1 cellular context compared by ENCODE assay signal in genomic region chr1:150235852-150236613, GRCh38.
TF ChIP-seq lines count a peak whose summit lies in the region.

Gene ANP32E (minus strand): TSS chr1:150236112. CDS start chr1:150235786, 326 bp downstream.

TF ChIP-seq in GM12878, 131 proteins besides CTCF, POLR2A, EP300 and RAD21 (continued from another document):
- TF ChIP-seq ETV6 (conservative IDR thresholded peaks at IDR 0.05 in 1 of 2, IDR thresholded peaks at IDR 0.05 in 1 of 2; ENCODE audit: borderline replicate concordance in 1 of 2, low read depth in 1 of 2) (0 out of 4 replicates have a peak, but pooled peaks of 1 of the 2 experiments have one; percentile 13), NR2C2 (IDR thresholded peaks at IDR 0.05; ENCODE audit: borderline replicate concordance, control insufficient read depth, insufficient read length, low read depth) (no peak), CEBPB (IDR thresholded peaks at IDR 0.05; ENCODE audit: borderline replicate concordance in 1 of 2, low read depth in 2 of 2, low read length in 2 of 2) (no peak), REST (IDR thresholded peaks at IDR 0.05; ENCODE audit: low read depth, low read length) (peak; percentile 72), ASH2L (IDR thresholded peaks at IDR 0.05; ENCODE audit: borderline replicate concordance, low read depth) (no peak), BMI1 (IDR thresholded peaks at IDR 0.05; ENCODE audit: borderline replicate concordance) (no peak), BACH1 (IDR thresholded peaks at IDR 0.05; ENCODE audit: borderline replicate concordance) (peak; percentile 80; the same call in 1 of the 2 replicates), JUNB (IDR thresholded peaks at IDR 0.05) (no peak), ZZZ3 (IDR thresholded peaks at IDR 0.05; ENCODE audit: control insufficient read depth, insufficient read length, low read depth) (no peak), NR2C1 (IDR thresholded peaks at IDR 0.05) (no peak), E2F4 (IDR thresholded peaks at IDR 0.05; ENCODE audit: low read depth, low read length) (peak; percentile 95), RB1 (IDR thresholded peaks at IDR 0.05; ENCODE audit: borderline replicate concordance) (peak; percentile 86; the same call in 1 of the 2 replicates), MTA2 (IDR thresholded peaks at IDR 0.05; ENCODE audit: low read depth) (peak; percentile 45), KLF5 (IDR thresholded peaks at IDR 0.05; ENCODE audit: partially characterized antibody) (peak; percentile 70), FOS (IDR thresholded peaks at IDR 0.05; ENCODE audit: borderline replicate concordance, extremely low read depth, insufficient read length) (peak; percentile 95), MTA3 (IDR thresholded peaks at IDR 0.05; ENCODE audit: borderline replicate concordance, low read length) (no peak), SIX5 (IDR thresholded peaks at IDR 0.05; ENCODE audit: low read depth, low read length, severe bottlenecking) (no peak), USF2 (IDR thresholded peaks at IDR 0.05; ENCODE audit: borderline replicate concordance, low read depth, low read length) (no peak; the same call in 1 of the 2 replicates), TARDBP (IDR thresholded peaks at IDR 0.05; ENCODE audit: borderline replicate concordance) (no peak; the same call in 1 of the 2 replicates), STAT1 (conservative IDR thresholded peaks at IDR 0.05) (no peak), POLR2AphosphoS2 (IDR thresholded peaks at IDR 0.05; ENCODE audit: low read depth, low read length) (peak; percentile 95), ELK1 (IDR thresholded peaks at IDR 0.05; ENCODE audit: low read depth, low read length) (no peak), RFX5 (IDR thresholded peaks at IDR 0.05; ENCODE audit: low read depth, low read length) (peak; percentile 63; the same call in 1 of the 2 replicates), YBX1 (IDR thresholded peaks at IDR 0.05) (no peak), SMAD5 (IDR thresholded peaks at IDR 0.05; ENCODE audit: low read depth) (peak; percentile 90; the same call in 1 of the 2 replicates), GATAD2B (conservative IDR thresholded peaks at IDR 0.05; ENCODE audit: low read depth) (no peak), KAT2A (conservative IDR thresholded peaks at IDR 0.05; ENCODE audit: control insufficient read depth, low read depth, low read length) (no peak), ZNF274 (IDR thresholded peaks at IDR 0.05; ENCODE audit: insufficient read depth, insufficient read length) (no peak)
- TF ChIP-seq, protein P1, sequence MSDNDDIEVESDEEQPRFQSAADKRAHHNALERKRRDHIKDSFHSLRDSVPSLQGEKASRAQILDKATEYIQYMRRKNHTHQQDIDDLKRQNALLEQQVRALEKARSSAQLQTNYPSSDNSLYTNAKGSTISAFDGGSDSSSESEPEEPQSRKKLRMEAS (IDR thresholded peaks at IDR 0.05; ENCODE audit: low read depth, low read length), result peak; percentile 51; the same call in 1 of the 2 replicates
- TF ChIP-seq, protein P2, sequence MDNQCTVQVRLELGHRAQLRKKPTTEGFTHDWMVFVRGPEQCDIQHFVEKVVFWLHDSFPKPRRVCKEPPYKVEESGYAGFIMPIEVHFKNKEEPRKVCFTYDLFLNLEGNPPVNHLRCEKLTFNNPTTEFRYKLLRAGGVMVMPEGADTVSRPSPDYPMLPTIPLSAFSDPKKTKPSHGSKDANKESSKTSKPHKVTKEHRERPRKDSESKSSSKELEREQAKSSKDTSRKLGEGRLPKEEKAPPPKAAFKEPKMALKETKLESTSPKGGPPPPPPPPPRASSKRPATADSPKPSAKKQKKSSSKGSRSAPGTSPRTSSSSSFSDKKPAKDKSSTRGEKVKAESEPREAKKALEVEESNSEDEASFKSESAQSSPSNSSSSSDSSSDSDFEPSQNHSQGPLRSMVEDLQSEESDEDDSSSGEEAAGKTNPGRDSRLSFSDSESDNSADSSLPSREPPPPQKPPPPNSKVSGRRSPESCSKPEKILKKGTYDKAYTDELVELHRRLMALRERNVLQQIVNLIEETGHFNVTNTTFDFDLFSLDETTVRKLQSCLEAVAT (IDR thresholded peaks at IDR 0.05), result peak; percentile 99
- TF ChIP-seq, protein P3, sequence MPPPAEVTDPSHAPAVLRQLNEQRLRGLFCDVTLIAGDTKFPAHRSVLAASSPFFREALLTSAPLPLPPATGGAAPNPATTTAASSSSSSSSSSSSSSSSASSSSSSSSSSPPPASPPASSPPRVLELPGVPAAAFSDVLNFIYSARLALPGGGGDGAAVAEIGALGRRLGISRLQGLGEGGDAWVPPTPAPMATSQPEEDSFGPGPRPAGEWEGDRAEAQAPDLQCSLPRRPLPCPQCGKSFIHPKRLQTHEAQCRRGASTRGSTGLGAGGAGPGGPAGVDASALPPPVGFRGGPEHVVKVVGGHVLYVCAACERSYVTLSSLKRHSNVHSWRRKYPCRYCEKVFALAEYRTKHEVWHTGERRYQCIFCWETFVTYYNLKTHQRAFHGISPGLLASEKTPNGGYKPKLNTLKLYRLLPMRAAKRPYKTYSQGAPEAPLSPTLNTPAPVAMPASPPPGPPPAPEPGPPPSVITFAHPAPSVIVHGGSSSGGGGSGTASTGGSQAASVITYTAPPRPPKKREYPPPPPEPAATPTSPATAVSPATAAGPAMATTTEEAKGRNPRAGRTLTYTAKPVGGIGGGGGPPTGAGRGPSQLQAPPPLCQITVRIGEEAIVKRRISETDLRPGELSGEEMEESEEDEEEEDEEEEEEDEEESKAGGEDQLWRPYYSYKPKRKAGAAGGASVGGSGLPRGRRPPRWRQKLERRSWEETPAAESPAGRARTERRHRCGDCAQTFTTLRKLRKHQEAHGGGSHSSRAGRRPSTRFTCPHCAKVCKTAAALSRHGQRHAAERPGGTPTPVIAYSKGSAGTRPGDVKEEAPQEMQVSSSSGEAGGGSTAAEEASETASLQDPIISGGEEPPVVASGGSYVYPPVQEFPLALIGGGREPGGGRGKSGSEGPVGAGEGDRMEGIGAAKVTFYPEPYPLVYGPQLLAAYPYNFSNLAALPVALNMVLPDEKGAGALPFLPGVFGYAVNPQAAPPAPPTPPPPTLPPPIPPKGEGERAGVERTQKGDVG (CRISPR knock-in tag; IDR thresholded peaks at IDR 0.05), result no peak
- TF ChIP-seq, protein P4, sequence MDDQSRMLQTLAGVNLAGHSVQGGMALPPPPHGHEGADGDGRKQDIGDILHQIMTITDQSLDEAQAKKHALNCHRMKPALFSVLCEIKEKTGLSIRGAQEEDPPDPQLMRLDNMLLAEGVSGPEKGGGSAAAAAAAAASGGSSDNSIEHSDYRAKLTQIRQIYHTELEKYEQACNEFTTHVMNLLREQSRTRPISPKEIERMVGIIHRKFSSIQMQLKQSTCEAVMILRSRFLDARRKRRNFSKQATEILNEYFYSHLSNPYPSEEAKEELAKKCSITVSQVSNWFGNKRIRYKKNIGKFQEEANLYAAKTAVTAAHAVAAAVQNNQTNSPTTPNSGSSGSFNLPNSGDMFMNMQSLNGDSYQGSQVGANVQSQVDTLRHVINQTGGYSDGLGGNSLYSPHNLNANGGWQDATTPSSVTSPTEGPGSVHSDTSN (IDR thresholded peaks at IDR 0.05; ENCODE audit: insufficient replicate concordance, low read depth, low read length), result peak; percentile 95
- TF ChIP-seq, protein P5, sequence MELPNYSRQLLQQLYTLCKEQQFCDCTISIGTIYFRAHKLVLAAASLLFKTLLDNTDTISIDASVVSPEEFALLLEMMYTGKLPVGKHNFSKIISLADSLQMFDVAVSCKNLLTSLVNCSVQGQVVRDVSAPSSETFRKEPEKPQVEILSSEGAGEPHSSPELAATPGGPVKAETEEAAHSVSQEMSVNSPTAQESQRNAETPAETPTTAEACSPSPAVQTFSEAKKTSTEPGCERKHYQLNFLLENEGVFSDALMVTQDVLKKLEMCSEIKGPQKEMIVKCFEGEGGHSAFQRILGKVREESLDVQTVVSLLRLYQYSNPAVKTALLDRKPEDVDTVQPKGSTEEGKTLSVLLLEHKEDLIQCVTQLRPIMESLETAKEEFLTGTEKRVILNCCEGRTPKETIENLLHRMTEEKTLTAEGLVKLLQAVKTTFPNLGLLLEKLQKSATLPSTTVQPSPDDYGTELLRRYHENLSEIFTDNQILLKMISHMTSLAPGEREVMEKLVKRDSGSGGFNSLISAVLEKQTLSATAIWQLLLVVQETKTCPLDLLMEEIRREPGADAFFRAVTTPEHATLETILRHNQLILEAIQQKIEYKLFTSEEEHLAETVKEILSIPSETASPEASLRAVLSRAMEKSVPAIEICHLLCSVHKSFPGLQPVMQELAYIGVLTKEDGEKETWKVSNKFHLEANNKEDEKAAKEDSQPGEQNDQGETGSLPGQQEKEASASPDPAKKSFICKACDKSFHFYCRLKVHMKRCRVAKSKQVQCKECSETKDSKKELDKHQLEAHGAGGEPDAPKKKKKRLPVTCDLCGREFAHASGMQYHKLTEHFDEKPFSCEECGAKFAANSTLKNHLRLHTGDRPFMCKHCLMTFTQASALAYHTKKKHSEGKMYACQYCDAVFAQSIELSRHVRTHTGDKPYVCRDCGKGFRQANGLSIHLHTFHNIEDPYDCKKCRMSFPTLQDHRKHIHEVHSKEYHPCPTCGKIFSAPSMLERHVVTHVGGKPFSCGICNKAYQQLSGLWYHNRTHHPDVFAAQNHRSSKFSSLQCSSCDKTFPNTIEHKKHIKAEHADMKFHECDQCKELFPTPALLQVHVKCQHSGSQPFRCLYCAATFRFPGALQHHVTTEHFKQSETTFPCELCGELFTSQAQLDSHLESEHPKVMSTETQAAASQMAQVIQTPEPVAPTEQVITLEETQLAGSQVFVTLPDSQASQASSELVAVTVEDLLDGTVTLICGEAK (IDR thresholded peaks at IDR 0.05; ENCODE audit: borderline replicate concordance), result no peak
- TF ChIP-seq, protein P6, sequence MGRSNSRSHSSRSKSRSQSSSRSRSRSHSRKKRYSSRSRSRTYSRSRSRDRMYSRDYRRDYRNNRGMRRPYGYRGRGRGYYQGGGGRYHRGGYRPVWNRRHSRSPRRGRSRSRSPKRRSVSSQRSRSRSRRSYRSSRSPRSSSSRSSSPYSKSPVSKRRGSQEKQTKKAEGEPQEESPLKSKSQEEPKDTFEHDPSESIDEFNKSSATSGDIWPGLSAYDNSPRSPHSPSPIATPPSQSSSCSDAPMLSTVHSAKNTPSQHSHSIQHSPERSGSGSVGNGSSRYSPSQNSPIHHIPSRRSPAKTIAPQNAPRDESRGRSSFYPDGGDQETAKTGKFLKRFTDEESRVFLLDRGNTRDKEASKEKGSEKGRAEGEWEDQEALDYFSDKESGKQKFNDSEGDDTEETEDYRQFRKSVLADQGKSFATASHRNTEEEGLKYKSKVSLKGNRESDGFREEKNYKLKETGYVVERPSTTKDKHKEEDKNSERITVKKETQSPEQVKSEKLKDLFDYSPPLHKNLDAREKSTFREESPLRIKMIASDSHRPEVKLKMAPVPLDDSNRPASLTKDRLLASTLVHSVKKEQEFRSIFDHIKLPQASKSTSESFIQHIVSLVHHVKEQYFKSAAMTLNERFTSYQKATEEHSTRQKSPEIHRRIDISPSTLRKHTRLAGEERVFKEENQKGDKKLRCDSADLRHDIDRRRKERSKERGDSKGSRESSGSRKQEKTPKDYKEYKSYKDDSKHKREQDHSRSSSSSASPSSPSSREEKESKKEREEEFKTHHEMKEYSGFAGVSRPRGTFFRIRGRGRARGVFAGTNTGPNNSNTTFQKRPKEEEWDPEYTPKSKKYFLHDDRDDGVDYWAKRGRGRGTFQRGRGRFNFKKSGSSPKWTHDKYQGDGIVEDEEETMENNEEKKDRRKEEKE (IDR thresholded peaks at IDR 0.05), result no peak
